ENCODE assay signal across 12 cellular contexts in the genomic region with DNA sequence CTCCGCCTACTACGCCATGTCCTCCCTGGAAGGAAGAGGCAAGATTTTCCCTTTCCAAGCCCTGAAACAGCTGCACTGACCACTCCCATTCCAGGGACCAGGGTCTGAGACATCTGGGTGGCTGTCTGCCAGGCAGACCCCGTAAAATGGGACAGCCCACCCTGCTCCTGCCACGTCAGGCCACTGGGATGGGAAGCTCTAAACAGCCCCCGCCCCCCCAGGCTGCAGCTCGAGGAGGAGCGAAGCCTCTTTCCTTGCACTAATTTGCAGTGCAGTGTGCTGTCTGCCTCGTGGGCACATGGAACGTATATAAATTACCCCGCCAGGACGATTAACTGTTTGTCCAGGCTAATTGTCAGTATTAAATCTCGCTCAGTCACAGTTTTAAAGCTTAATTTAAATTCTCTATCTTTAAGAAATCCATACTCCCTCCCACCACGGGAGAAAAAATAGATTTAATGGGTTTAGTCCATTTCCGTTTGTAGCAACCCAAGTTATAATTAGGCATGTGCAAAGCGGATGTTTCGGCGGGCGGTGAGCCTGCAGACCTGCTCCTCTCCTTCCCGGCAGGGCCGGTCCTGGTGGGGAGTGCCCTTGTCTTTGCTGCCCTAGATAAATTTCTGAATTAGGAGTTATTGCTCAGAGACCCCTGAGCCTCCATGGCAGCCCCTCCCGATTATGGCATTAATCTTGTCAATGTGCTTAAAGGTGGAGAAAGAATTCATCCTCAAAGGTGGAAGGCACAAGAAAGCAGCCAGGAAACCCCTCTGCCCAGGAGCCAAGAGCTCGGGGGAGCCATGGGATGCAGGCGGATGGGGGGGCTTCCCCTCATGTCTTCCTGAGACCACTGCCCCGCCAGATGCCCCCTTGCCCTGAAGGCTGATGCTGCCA.
DNase-seq lines count a peak whose midpoint lies in the region; ATAC-seq and TF ChIP-seq lines count a peak whose summit lies in the region.
"Had no signal": no experiment of that assay in that cellular context is flagged by ENCODE, and none has a peak within 500 bp of the region (broad histone marks: within the 10 kb centered on the region; RNA-seq: fewer than 3 reads in every experiment).

No MANE protein-coding gene starts in this region.

- intact Hi-C loops in activated CD4-positive, alpha-beta T cell treated with anti-CD3 and anti-CD28 coated beads, Interleukin-2, amount 10 ng/mL, durations not matched to agents 24 days and 14 days (cut with micrococcal nuclease) = no loop called here
- intact Hi-C loops in OCI-LY7 (cut with micrococcal nuclease; ENCODE audit: unreplicated experiment) = no loop called here

- peak overlapping the region; percentile 58; the same call in 1 of the 2 replicates for H2AFZ ChIP-seq in OCI-LY7 (ENCODE audit: low read length)

- POLR2A ChIA-PET in OCI-LY7 (lab: Charles Lee) = interaction anchor here (0.5 to 1.6 kb wide), 3 partner anchors 24 to 738 kb away, joined by 3 to 5 read pairs (median 3); a partner anchor contains a TSS

- peaks cover 30% of the 10 kb centered on the region for H3K4me1 ChIP-seq in OCI-LY7 (ENCODE audit: insufficient read depth, low read length, poor library complexity, severe bottlenecking)

- no peaks in the 10 kb centered on the region for H3K36me3 ChIP-seq in OCI-LY7 (ENCODE audit: insufficient read depth, low read length)

- H3K9me3 Mint-ChIP-seq in activated CD4-positive, alpha-beta T cell treated with anti-CD3 and anti-CD28 coated beads, Interleukin-2, amount 10 ng/mL, durations not matched to agents 24 days and 14 days = no peaks in the 10 kb centered on the region
- H3K9me3 Mint-ChIP-seq in stimulated activated naive CD8-positive, alpha-beta T cell treated with anti-CD3 and anti-CD28 coated beads, Interleukin-15, amount 100 ng/mL, for 72 hours = no peaks in the 10 kb centered on the region
- H3K9me3 Mint-ChIP-seq: central memory CD8-positive, alpha-beta T cell had no signal

- BruUV-seq in OCI-LY7 (replicated peaks; lab: Mats Ljungman, UMichigan) = no TSS peak

- no peaks in the 10 kb centered on the region for H3K9me2 ChIP-seq in OCI-LY7 (ENCODE audit: insufficient read depth, low read length)

- no peak overlapping the region for H3K27ac Mint-ChIP-seq in activated CD4-positive, alpha-beta T cell treated with anti-CD3 and anti-CD28 coated beads, Interleukin-2, amount 10 ng/mL, durations not matched to agents 24 days and 14 days
- H3K27ac Mint-ChIP-seq in stimulated activated naive CD8-positive, alpha-beta T cell treated with anti-CD3 and anti-CD28 coated beads, Interleukin-15, amount 100 ng/mL, for 72 hours = no peak overlapping the region

- peaks cover 21% of the 10 kb centered on the region for H3K4me1 Mint-ChIP-seq in activated CD4-positive, alpha-beta T cell treated with anti-CD3 and anti-CD28 coated beads, Interleukin-2, amount 10 ng/mL, durations not matched to agents 24 days and 14 days
- H3K4me1 Mint-ChIP-seq in stimulated activated naive CD8-positive, alpha-beta T cell treated with anti-CD3 and anti-CD28 coated beads, Interleukin-15, amount 100 ng/mL, for 72 hours = peaks cover 37% of the 10 kb centered on the region

- H3K27me3 Mint-ChIP-seq in activated CD4-positive, alpha-beta T cell treated with anti-CD3 and anti-CD28 coated beads, Interleukin-2, amount 10 ng/mL, durations not matched to agents 24 days and 14 days = peaks cover 13% of the 10 kb centered on the region
- peaks cover 26% of the 10 kb centered on the region for H3K27me3 Mint-ChIP-seq in stimulated activated naive CD8-positive, alpha-beta T cell treated with anti-CD3 and anti-CD28 coated beads, Interleukin-15, amount 100 ng/mL, for 72 hours

- H4K20me1 ChIP-seq in OCI-LY7 (ENCODE audit: insufficient read depth, low read length) = no peaks in the 10 kb centered on the region

- DNase-seq in activated CD4-positive, alpha-beta T cell treated with anti-CD3 and anti-CD28 coated beads, Interleukin-2, amount 10 ng/mL, durations not matched to agents 24 days and 14 days = peak; percentile 68
- DNase-seq in activated CD4-positive, alpha-beta T cell treated with anti-CD3 and anti-CD28 coated beads for 4 hours = no peak
- DNase-seq in OCI-LY7 (ENCODE audit: low spot score) (peak; percentile 73), foreskin melanocyte (peak; percentile 11), hypothalamus (lab: John Stamatoyannopoulos, UW) (no peak), NCI-H1436 (lab: John Stamatoyannopoulos, UW) (no peak)
- no peak for DNase-seq in stimulated activated naive CD8-positive, alpha-beta T cell treated with anti-CD3 and anti-CD28 coated beads, Interleukin-15, amount 100 ng/mL, for 72 hours
- DNase-seq: C1 segment of cervical spinal cord; stimulated activated CD4-positive, alpha-beta T cell treated with anti-CD3 and anti-CD28 coated beads, Interleukin-1b, Interleukin-23, amount 100 ng/mL, for 48 hours had no signal

- peak; percentile 38 for ATAC-seq in stimulated activated naive CD8-positive, alpha-beta T cell treated with anti-CD3 and anti-CD28 coated beads, Interleukin-15, amount 100 ng/mL, for 72 hours
- ATAC-seq in GM18502 (IDR thresholded peaks at IDR 0.05; ENCODE audit: poor library complexity, unreplicated experiment) = no peak

- H3K36me3 Mint-ChIP-seq in activated CD4-positive, alpha-beta T cell treated with anti-CD3 and anti-CD28 coated beads, Interleukin-2, amount 10 ng/mL, durations not matched to agents 24 days and 14 days (ENCODE audit: low read depth) = peaks cover 2% of the 10 kb centered on the region

- H3K27ac ChIP-seq in OCI-LY7 (ENCODE audit: low read depth, low read length, poor library complexity, severe bottlenecking) = peak overlapping the region; percentile 24
- H3K27ac ChIP-seq: KMS-11 had no signal

- no peaks in the 10 kb centered on the region for H3K79me2 ChIP-seq in OCI-LY7 (ENCODE audit: insufficient read depth, low read depth, low read length)

- peak overlapping the region; percentile 48 for H3K4me3 ChIP-seq in OCI-LY7 (ENCODE audit: low read depth, low read length, poor library complexity, severe bottlenecking)

- CTCF ChIA-PET in OCI-LY7 (lab: Charles Lee; ENCODE audit: unreplicated experiment) = interaction anchor here (1.4 kb wide), 1 partner anchor 24 kb away, joined by 3 read pairs; no protein-coding TSS in a partner anchor

- no peak overlapping the region for H3K4me3 Mint-ChIP-seq in activated CD4-positive, alpha-beta T cell treated with anti-CD3 and anti-CD28 coated beads, Interleukin-2, amount 10 ng/mL, durations not matched to agents 24 days and 14 days
- peak overlapping the region; percentile 25 to 36 for H3K4me3 Mint-ChIP-seq in stimulated activated naive CD8-positive, alpha-beta T cell treated with anti-CD3 and anti-CD28 coated beads, Interleukin-15, amount 100 ng/mL, for 72 hours
- H3K4me3 Mint-ChIP-seq: central memory CD8-positive, alpha-beta T cell had no signal

- H3K4me2 ChIP-seq in OCI-LY7 (ENCODE audit: low read length) = peak overlapping the region; percentile 76
- H3K4me2 ChIP-seq: KMS-11 had no signal

- H3K9me3 ChIP-seq in OCI-LY7 (ENCODE audit: low read length) = no peaks in the 10 kb centered on the region

- TF ChIP-seq CTCF in OCI-LY7 (conservative IDR thresholded peaks at IDR 0.05; ENCODE audit: low read length) = no peak

Comparison
In these comparisons a context has a peak if more than half of its experiments do, and no peak if none do; other contexts are left out.
1. DNase-seq: peak in activated CD4-positive, alpha-beta T cell treated with anti-CD3 and anti-CD28 coated beads, Interleukin-2, amount 10 ng/mL, durations not matched to agents 24 days and 14 days (single experiment), OCI-LY7 (single experiment) and foreskin melanocyte (single experiment); none in activated CD4-positive, alpha-beta T cell treated with anti-CD3 and anti-CD28 coated beads for 4 hours (0 of 2), stimulated activated naive CD8-positive, alpha-beta T cell treated with anti-CD3 and anti-CD28 coated beads, Interleukin-15, amount 100 ng/mL, for 72 hours (0 of 2), hypothalamus (0 of 51) and NCI-H1436 (single experiment).